ENCODE assay signal across 25 cellular contexts in the genomic region with DNA sequence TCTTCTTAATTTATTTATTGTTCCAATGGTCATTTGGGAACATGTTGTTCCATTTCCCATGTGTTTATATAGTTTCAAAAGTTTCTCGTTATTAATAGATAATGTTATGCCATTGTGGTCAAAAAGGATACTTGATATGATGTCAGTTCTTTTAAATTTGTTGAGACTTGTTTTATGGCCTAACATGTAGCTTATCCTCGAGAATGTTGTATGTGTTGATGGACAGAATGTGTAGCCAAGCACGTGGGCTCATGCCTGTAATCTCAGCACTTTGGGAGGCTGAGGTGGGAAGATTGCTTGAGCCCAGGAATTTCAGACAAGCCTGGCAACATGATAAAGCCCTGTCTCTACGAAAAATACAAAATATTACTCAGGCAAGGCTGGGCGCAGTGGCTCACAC.
"Had no signal": no experiment of that assay in that cellular context is flagged by ENCODE, and none has a peak within 500 bp of the region (broad histone marks: within the 10 kb centered on the region; RNA-seq: fewer than 3 reads in every experiment).

No MANE protein-coding gene starts in this region.

- H3K4me1 ChIP-seq: body of pancreas had no signal

- H3K9me3 ChIP-seq: adrenal gland, esophagus squamous epithelium had no signal

- DNase-seq: activated CD4-positive, alpha-beta memory T cell treated with anti-CD3 and anti-CD28 coated beads for 36 hours; activated CD4-positive, alpha-beta T cell treated with anti-CD3 and anti-CD28 coated beads for 36 hours; activated CD4-positive, alpha-beta T cell treated with anti-CD3 and anti-CD28 coated beads, Interleukin-2, amount 10 ng/mL, durations not matched to agents 24 days and 14 days; activated CD4-positive, CD25-positive, alpha-beta regulatory T cell; activated CD4-positive, CD25-positive, alpha-beta regulatory T cell treated with anti-CD3 and anti-CD28 coated beads, Interleukin-2, amount 50 U/mL, for 72 hours; activated CD8-positive, alpha-beta memory T cell treated with anti-CD3 and anti-CD28 coated beads, Interleukin-2, amount 10 ng/mL, durations not matched to agents 7 days and 5 days; activated CD8-positive, alpha-beta memory T cell treated with anti-CD3 and anti-CD28 coated beads, Interleukin-2, amount 50 U/mL, for 4 hours; activated CD8-positive, alpha-beta T cell treated with anti-CD3 and anti-CD28 coated beads, Interleukin-2, amount 10 ng/mL, durations not matched to agents 7 days and 5 days; activated effector memory CD4-positive, alpha-beta T cell treated with anti-CD3 and anti-CD28 coated beads, Interleukin-2, amount 50 U/mL, for 16 hours; activated naive CD4-positive, alpha-beta T cell treated with anti-CD3 and anti-CD28 coated beads for 36 hours; activated naive CD8-positive, alpha-beta T cell treated with anti-CD3 and anti-CD28 coated beads for 36 hours; activated naive CD8-positive, alpha-beta T cell treated with anti-CD3 and anti-CD28 coated beads, Interleukin-2, amount 50 U/mL, for 24 hours; activated T-cell treated with anti-CD3 and anti-CD28 coated beads, Interleukin-2, amount 50 U/mL, for 1 hour; activated T-cell treated with anti-CD3 and anti-CD28 coated beads, Interleukin-2, amount 50 U/mL, for 48 hours; adrenal gland; amygdala; aorta; body of pancreas; dorsolateral prefrontal cortex; effector memory CD4-positive, alpha-beta T cell; endodermal cell; esophagus squamous epithelium; head of caudate nucleus; T-helper 2 cell had no signal

- H3K27me3 ChIP-seq: adrenal gland, body of pancreas, dorsolateral prefrontal cortex, esophagus squamous epithelium had no signal

- ATAC-seq: activated CD4-positive, alpha-beta T cell treated with anti-CD3 and anti-CD28 coated beads for 36 hours; activated CD8-positive, alpha-beta memory T cell treated with anti-CD3 and anti-CD28 coated beads, Interleukin-2, amount 10 ng/mL, durations not matched to agents 7 days and 5 days; activated CD8-positive, alpha-beta T cell treated with anti-CD3 and anti-CD28 coated beads, Interleukin-2, amount 10 ng/mL, durations not matched to agents 7 days and 5 days; activated naive CD8-positive, alpha-beta T cell treated with anti-CD3 and anti-CD28 coated beads, Interleukin-2, amount 50 U/mL, for 24 hours; body of pancreas had no signal

- H3K27ac ChIP-seq: adrenal gland, body of pancreas, coronary artery, dorsolateral prefrontal cortex, esophagus squamous epithelium had no signal

- H3K36me3 ChIP-seq: adrenal gland, esophagus squamous epithelium had no signal

- H3K4me3 ChIP-seq: adrenal gland, body of pancreas, coronary artery, dorsolateral prefrontal cortex, esophagus squamous epithelium had no signal
